ENCODE assay signal across 2 cellular contexts in genomic region chr20:63754008-63754407, GRCh38.
TF ChIP-seq lines count a peak whose summit lies in the region.

No MANE protein-coding gene starts in this region.

TF ChIP-seq in IMR-90, 13 proteins besides CTCF, POLR2A, EP300 and RAD21:
- TF ChIP-seq BHLHE40 (IDR thresholded peaks at IDR 0.05; ENCODE audit: low read depth, low read length) = no peak
- TF ChIP-seq SMC3 (IDR thresholded peaks at IDR 0.05; ENCODE audit: low read depth, low read length) = no peak
- no peak for TF ChIP-seq USF2 (IDR thresholded peaks at IDR 0.05; ENCODE audit: low read depth, low read length)
- no peak for TF ChIP-seq MAFK (IDR thresholded peaks at IDR 0.05; ENCODE audit: low read depth, low read length)
- TF ChIP-seq MXI1 (IDR thresholded peaks at IDR 0.05; ENCODE audit: borderline replicate concordance, low read depth, low read length) = no peak
- TF ChIP-seq FOS (IDR thresholded peaks at IDR 0.05; ENCODE audit: low read depth, low read length) = no peak
- TF ChIP-seq CHD1 (IDR thresholded peaks at IDR 0.05; ENCODE audit: low read depth, low read length) = no peak
- TF ChIP-seq ELK1 (IDR thresholded peaks at IDR 0.05; ENCODE audit: borderline replicate concordance, low read depth, low read length) = no peak
- no peak for TF ChIP-seq RFX5 (IDR thresholded peaks at IDR 0.05; ENCODE audit: low read depth, low read length)
- TF ChIP-seq MAZ (IDR thresholded peaks at IDR 0.05; ENCODE audit: borderline replicate concordance, low read depth, low read length) = no peak
- TF ChIP-seq CEBPB (IDR thresholded peaks at IDR 0.05; ENCODE audit: low read depth, low read length) = no peak
- no peak for TF ChIP-seq RCOR1 (IDR thresholded peaks at IDR 0.05; ENCODE audit: insufficient replicate concordance, low read length)
- TF ChIP-seq NFE2L2 (IDR thresholded peaks at IDR 0.05; ENCODE audit: low read depth, low read length) = no peak

TF ChIP-seq in GM12891, 5 proteins besides CTCF, POLR2A, EP300 and RAD21:
- TF ChIP-seq POLR2AphosphoS5 (IDR thresholded peaks at IDR 0.05; ENCODE audit: low read depth, low read length) (no peak), POU2F2 (IDR thresholded peaks at IDR 0.05; ENCODE audit: low read depth, low read length) (no peak), PAX5 (IDR thresholded peaks at IDR 0.05; ENCODE audit: insufficient read depth, low read length, severe bottlenecking) (no peak), SPI1 (IDR thresholded peaks at IDR 0.05; ENCODE audit: low read depth, low read length) (no peak), TAF1 (IDR thresholded peaks at IDR 0.05; ENCODE audit: low read depth, low read length) (no peak)
